In genomic region chr15:38154837-38155236, GRCh38 we compare ENCODE assay signal across 1 cellular context.
TF ChIP-seq lines count a peak whose summit lies in the region.

No MANE protein-coding gene starts in this region.

TF ChIP-seq in H1, 55 proteins besides CTCF, POLR2A, EP300 and RAD21 (continued from another document):
- TF ChIP-seq BCL11A (IDR thresholded peaks at IDR 0.05; ENCODE audit: low read depth in 2 of 2, low read length in 2 of 2): no peak
